26 cellular contexts compared by ENCODE assay signal in the genomic region with DNA sequence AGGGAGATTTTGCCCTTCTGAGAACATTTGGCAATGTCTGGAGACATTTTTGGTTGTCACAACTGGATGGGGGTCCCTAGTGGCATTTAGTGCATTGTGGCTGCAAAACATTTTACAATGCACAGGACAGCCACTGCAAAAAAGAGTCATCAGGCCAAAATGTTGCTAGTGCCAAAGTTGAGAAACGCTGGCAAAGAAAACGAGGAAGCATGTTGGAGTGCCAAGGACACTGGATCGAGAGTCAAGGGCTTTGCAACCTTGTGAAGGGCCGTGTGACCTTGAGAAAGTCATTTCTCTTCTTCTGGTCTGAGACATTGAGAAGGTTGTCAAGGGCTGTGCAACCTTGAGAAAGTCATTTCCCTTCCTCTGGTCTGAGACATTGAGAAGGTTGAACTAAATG. TPM values are rescaled to one million over a fixed set of nuclear protein-coding genes. Genes with fewer than 3 reads are reported as not detected.
"Had no signal": no experiment of that assay in that cellular context is flagged by ENCODE, and none has a peak within 500 bp of the region (broad histone marks: within the 10 kb centered on the region; RNA-seq: fewer than 3 reads in every experiment).

No MANE protein-coding gene starts in this region.

- H3K4me1 ChIP-seq: Peyer's patch, SJSA1 had no signal

- H3K27ac ChIP-seq: KMS-11, Peyer's patch, SJSA1 had no signal

- H3K27me3 ChIP-seq: MG63, Peyer's patch, SJSA1 had no signal

- H3K9me2 ChIP-seq: SK-N-SH had no signal

- H3K9me3 ChIP-seq: MG63, Peyer's patch, SJSA1, SK-N-SH had no signal

- H3K36me3 ChIP-seq: MG63, Peyer's patch, SJSA1 had no signal

- H3K4me3 ChIP-seq: MG63, Peyer's patch, SJSA1 had no signal

- ATAC-seq: PC-3 had no signal

- H3K4me2 ChIP-seq: KMS-11, SK-N-SH had no signal

- DNase-seq: Karpas-422, MG63, NCI-H1048, NCI-H1105 treated with DMSO at 0.1 percent for 48 hours, NCI-H1436, NCI-H187 treated with DMSO at 0.1 percent for 48 hours, NCI-H2029, NCI-H2171 treated with DMSO at 0.1 percent for 48 hours, NCI-H2227 treated with DMSO at 0.1 percent for 48 hours, NCI-H345, NCI-H446, NCI-H510A treated with DMSO at 0.1 percent for 48 hours, NCI-H524 treated with DMSO at 0.1 percent for 48 hours, NCI-H526 treated with DMSO at 0.1 percent for 48 hours, NCI-H774, OCI-M1, PC-3, Peyer's patch, Right ventricle myocardium superior, RPMI8226, SHP77 treated with DMSO at 0.1 percent for 48 hours, SK-N-SH, SW 1271 had no signal

RNA-seq across cellular contexts. Expression of gene FRRS1L, which starts 45.7 kb away (rescaled TPM):
- total RNA-seq: NCI-H460, PC-3, SJSA1 had no signal
